ENCODE assay signal across 13 cellular contexts in genomic region chr18:8525692-8526091, GRCh38.
A peak's percentile ranks its signal among the peaks of the same experiment; 100 is the strongest.
DNase-seq lines count a peak whose midpoint lies in the region; ATAC-seq and TF ChIP-seq lines count a peak whose summit lies in the region.
"Had no signal": no experiment of that assay in that cellular context is flagged by ENCODE, and none has a peak within 500 bp of the region (broad histone marks: within the 10 kb centered on the region; RNA-seq: fewer than 3 reads in every experiment).

No MANE protein-coding gene starts in this region.

- no peak overlapping the region for H3K18ac ChIP-seq in H9 (ENCODE audit: insufficient read length, low read depth, low read length)

- H3K4me1 Mint-ChIP-seq in H9 (peaks cover 0 to 6% of the 10 kb centered on the region in 2 experiments; a peak in 2 of 4 replicates), neural progenitor cell (peaks cover 2% of the 10 kb centered on the region)

- H3K79me2 ChIP-seq in H9 (ENCODE audit: insufficient read depth, low read length) (no peaks in the 10 kb centered on the region), neural progenitor cell (ENCODE audit: low read depth) (no peaks in the 10 kb centered on the region)

- no peak overlapping the region for H3K4me3 ChIP-seq in neural progenitor cell
- no peak overlapping the region for H3K4me3 ChIP-seq in uterus
- H3K4me3 ChIP-seq in effector memory CD4-positive, alpha-beta T cell (ENCODE audit: insufficient read depth, low read depth, low read length, poor library complexity, severe bottlenecking) = no peak overlapping the region

- H3K4me2 ChIP-seq in H9 (ENCODE audit: insufficient read depth, insufficient read length, low read length) (no peak overlapping the region), neural progenitor cell (no peak overlapping the region)

- peak; percentile 65 for TF ChIP-seq CTCF in H9 (conservative IDR thresholded peaks at IDR 0.05)
- peak; percentile 20; the same call in 1 of the 2 replicates for TF ChIP-seq CTCF in VCaP (conservative IDR thresholded peaks at IDR 0.05)
- TF ChIP-seq CTCF in neural progenitor cell (IDR thresholded peaks at IDR 0.05) = peak; percentile 43
- TF ChIP-seq CTCF in uterus (IDR thresholded peaks at IDR 0.05) = no peak

- H3K4me1 ChIP-seq in H9 (ENCODE audit: insufficient read depth, low read length) = no peaks in the 10 kb centered on the region; the same call in 1 of the 2 replicates
- no peaks in the 10 kb centered on the region for H3K4me1 ChIP-seq in neural progenitor cell
- no peaks in the 10 kb centered on the region for H3K4me1 ChIP-seq in uterus
- no peaks in the 10 kb centered on the region for H3K4me1 ChIP-seq in effector memory CD4-positive, alpha-beta T cell (ENCODE audit: control insufficient read depth, insufficient read depth, low read length, poor library complexity, severe bottlenecking)

- H3K36me3 ChIP-seq in neural progenitor cell (no peaks in the 10 kb centered on the region), uterus (no peaks in the 10 kb centered on the region)
- no peaks in the 10 kb centered on the region for H3K36me3 ChIP-seq in effector memory CD4-positive, alpha-beta T cell (ENCODE audit: control insufficient read depth, insufficient read depth, low read length)

- intact Hi-C loops in uterus (cut with DNase I; ENCODE audit: low total_unique reads) = no loop called here

- H4K5ac ChIP-seq in H9 (ENCODE audit: insufficient read length, low read depth, low read length) = no peak overlapping the region

- no CpG with 5 or more reads among the region's 6 CpGs for WGBS in H9 (ENCODE audit: extremely low coverage, insufficient read length, low lambda C conversion rate)

- H3K23me2 ChIP-seq in H9 (ENCODE audit: insufficient read length, low read depth, low read length, poor library complexity, severe bottlenecking) = no peaks in the 10 kb centered on the region

- H2BK5ac ChIP-seq in H9 (ENCODE audit: insufficient read length, low read length) = no peak overlapping the region

- H3K79me1 ChIP-seq in H9 (ENCODE audit: insufficient read depth, low read depth, low read length, poor library complexity, severe bottlenecking) = no peaks in the 10 kb centered on the region

- H3K27ac ChIP-seq in H9 (ENCODE audit: insufficient read length, low read depth, low read length) = no peak overlapping the region
- H3K27ac ChIP-seq in VCaP = no peak overlapping the region
- no peak overlapping the region for H3K27ac ChIP-seq in neural progenitor cell
- H3K27ac ChIP-seq in uterus = no peak overlapping the region
- no peak overlapping the region for H3K27ac ChIP-seq in effector memory CD4-positive, alpha-beta T cell (ENCODE audit: insufficient read depth, low read length, poor library complexity, severe bottlenecking)

- no peaks in the 10 kb centered on the region for H3K9me3 ChIP-seq in H9 (ENCODE audit: control insufficient read depth, low read depth, low read length)
- no peaks in the 10 kb centered on the region for H3K9me3 ChIP-seq in neural progenitor cell (ENCODE audit: low read depth)
- H3K9me3 ChIP-seq in uterus = no peaks in the 10 kb centered on the region
- H3K9me3 ChIP-seq in effector memory CD4-positive, alpha-beta T cell (ENCODE audit: control insufficient read depth, low read length) = peaks cover 5% of the 10 kb centered on the region

- H3K4me3 Mint-ChIP-seq in H9 (no peak overlapping the region), neural progenitor cell (no peak overlapping the region)

- H3K27ac Mint-ChIP-seq in H9 = no peak overlapping the region
- no peak overlapping the region for H3K27ac Mint-ChIP-seq in neural progenitor cell
- H3K27ac Mint-ChIP-seq: natural killer cell treated with Interleukin-12 subunit alpha and Interleukin-12 subunit beta and Interleukin-15 and Interleukin-18, amount 100 ng/mL, for 72 hours had no signal

- no peaks in the 10 kb centered on the region for H3F3A ChIP-seq in neural progenitor cell (ENCODE audit: low read depth)

- H3K27me3 ChIP-seq in H9 (ENCODE audit: insufficient read depth, low read length) (no peaks in the 10 kb centered on the region), neural progenitor cell (no peaks in the 10 kb centered on the region), uterus (no peaks in the 10 kb centered on the region)
- no peaks in the 10 kb centered on the region for H3K27me3 ChIP-seq in effector memory CD4-positive, alpha-beta T cell (replicated peaks; ENCODE audit: control insufficient read depth, insufficient read depth, low read length, poor library complexity, severe bottlenecking)

- ATAC-seq in HG03039 (IDR thresholded peaks at IDR 0.05; ENCODE audit: unreplicated experiment) = no peak
- ATAC-seq: natural killer cell treated with Interleukin-12 subunit alpha and Interleukin-12 subunit beta and Interleukin-15 and Interleukin-18, amount 100 ng/mL, for 72 hours had no signal

- no peak overlapping the region for H2AK5ac ChIP-seq in H9 (ENCODE audit: insufficient read length, low read length)

- H2BK15ac ChIP-seq in H9 (ENCODE audit: low read depth, low read length) = no peak overlapping the region

- no peak overlapping the region for H2BK120ac ChIP-seq in H9 (ENCODE audit: low read depth, low read length, poor library complexity, severe bottlenecking)

- H3K56ac ChIP-seq in H9 (ENCODE audit: insufficient read length, low read depth, low read length) = no peak overlapping the region

- H3K36me3 Mint-ChIP-seq in H9 (ENCODE audit: insufficient read depth in 1 of 3, low read depth in 3 of 3) (peaks cover 3 to 12% (median 4%) of the 10 kb centered on the region in 3 experiments; a peak in 5 of 7 replicates), neural progenitor cell (no peaks in the 10 kb centered on the region)

- no peak overlapping the region for H3K23ac ChIP-seq in H9 (ENCODE audit: insufficient read length, low read depth, low read length)

- H2BK12ac ChIP-seq in H9 (ENCODE audit: insufficient read length, low read depth, low read length) = no peak overlapping the region

- TF ChIP-seq POLR2A in uterus (IDR thresholded peaks at IDR 0.05) = no peak

- H3K4ac ChIP-seq in H9 (ENCODE audit: low read depth, low read length) = no peak overlapping the region

- no peak overlapping the region for H3T11ph ChIP-seq in H9 (ENCODE audit: low read length)

- no peak overlapping the region for H3K14ac ChIP-seq in H9 (ENCODE audit: insufficient read depth, low read length)

- no peak overlapping the region for H4K91ac ChIP-seq in H9 (ENCODE audit: insufficient read length, low read depth, low read length)

- peaks cover 5% of the 10 kb centered on the region for H3K27me3 Mint-ChIP-seq in H9 (ENCODE audit: low read depth)
- peaks cover 9% of the 10 kb centered on the region for H3K27me3 Mint-ChIP-seq in neural progenitor cell (ENCODE audit: insufficient read depth, low read depth)

- no peak overlapping the region for H3K9ac ChIP-seq in H9 (ENCODE audit: extremely low read depth, insufficient read length, low read length)
- no peak overlapping the region for H3K9ac ChIP-seq in neural progenitor cell

- H4K20me1 ChIP-seq in H9 (ENCODE audit: control insufficient read depth, insufficient read depth, insufficient read length) = no peaks in the 10 kb centered on the region
- no peaks in the 10 kb centered on the region for H4K20me1 ChIP-seq in neural progenitor cell (ENCODE audit: low read depth)

- H3K9me3 Mint-ChIP-seq in H9 (peaks cover 11 to 29% of the 10 kb centered on the region in 2 experiments; a peak in 4 of 5 replicates), neural progenitor cell (peaks cover 18% of the 10 kb centered on the region)

- no peak overlapping the region for H2AFZ ChIP-seq in H9 (ENCODE audit: low read length)
- H2AFZ ChIP-seq in neural progenitor cell (replicated peaks) = peak overlapping the region; percentile 50

- no peak overlapping the region for H2BK20ac ChIP-seq in H9 (ENCODE audit: low read depth, low read length, poor library complexity, severe bottlenecking)

- peak; percentile 27 for DNase-seq in DMS 273 (lab: John Stamatoyannopoulos, UW; ENCODE audit: unreplicated experiment)
- DNase-seq in DMS 273 treated with DMSO at 0.1 percent for 48 hours (lab: John Stamatoyannopoulos, UW) = no peak
- DNase-seq in H9 = peak; percentile 67
- peak; percentile 50 for DNase-seq in neural progenitor cell (ENCODE audit: low spot score)
- DNase-seq in uterus = no peak
- DNase-seq in effector memory CD4-positive, alpha-beta T cell = no peak
- DNase-seq: 8988T; NCI-H2081; SHP77; stimulated activated naive CD4-positive, alpha-beta T cell had no signal

- H4K8ac ChIP-seq in H9 (replicated peaks; ENCODE audit: insufficient read length, low read depth, low read length) = no peak overlapping the region

Comparison
In these comparisons a context has a peak if more than half of its experiments do, and no peak if none do; other contexts are left out.
1. DNase-seq: peak in DMS 273 (single experiment), H9 (single experiment) and neural progenitor cell (single experiment); none in DMS 273 treated with DMSO at 0.1 percent for 48 hours (single experiment), uterus (0 of 2) and effector memory CD4-positive, alpha-beta T cell (0 of 3).
2. CTCF ChIP-seq: peak in H9 (single experiment), VCaP (single experiment) and neural progenitor cell (single experiment); none in uterus (0 of 4).